In the genomic region with DNA sequence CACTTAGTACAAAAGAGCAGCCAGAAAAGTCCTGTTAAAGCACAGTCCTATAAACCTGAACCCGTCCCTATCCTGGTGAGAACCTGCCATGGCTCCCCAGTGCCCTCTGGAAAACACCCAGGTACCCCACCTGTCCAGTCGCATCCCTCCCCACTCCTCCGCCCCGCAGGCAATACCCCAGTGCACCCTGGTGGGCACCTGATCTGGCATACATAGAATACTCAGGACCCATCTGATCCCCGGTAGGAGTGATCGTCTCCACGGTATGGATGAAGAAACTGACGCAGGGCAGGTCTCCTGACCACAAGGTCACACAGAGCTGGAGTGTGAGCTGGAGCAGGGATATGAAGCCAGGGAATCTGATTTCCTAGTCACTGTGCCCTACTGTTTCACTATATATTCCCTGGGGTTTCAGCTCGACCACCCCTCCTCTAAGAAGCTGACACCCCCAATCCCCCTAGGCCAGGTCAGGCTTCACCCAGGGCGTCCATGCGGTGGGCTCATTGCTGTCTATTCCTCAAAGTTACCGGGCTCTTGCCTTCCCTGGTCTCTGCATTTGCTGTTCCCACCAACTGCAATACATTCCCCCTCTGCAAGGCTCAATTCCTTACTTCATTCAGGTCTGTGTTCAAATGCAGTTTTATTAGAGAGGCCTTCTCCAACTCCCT, we compare ENCODE assay signal across 6 cellular contexts. TPM values are rescaled to one million over a fixed set of nuclear protein-coding genes. Genes with fewer than 3 reads are reported as not detected.
DNase-seq lines count a peak whose midpoint lies in the region; ATAC-seq lines count a peak whose summit lies in the region.

No MANE protein-coding gene starts in this region.

- no peaks in the 10 kb centered on the region for H3K36me3 ChIP-seq in CD8-positive, alpha-beta memory T cell (ENCODE audit: insufficient read depth, low read length)

- POLR2A ChIA-PET in CD8-positive, alpha-beta memory T cell (lab: Charles Lee): interaction anchor here (0.9 to 2.4 kb wide), 7 partner anchors 12 to 1556 kb away, joined by 3 to 19 read pairs (median 9); a partner anchor contains a TSS

- H3K4me1 Mint-ChIP-seq in CD8-positive, alpha-beta memory T cell: peaks cover 39 to 56% (median 49%) of the 10 kb centered on the region in 3 donors
- peaks cover 20% of the 10 kb centered on the region for H3K4me1 Mint-ChIP-seq in memory B cell

- H3K27me3 ChIP-seq in CD8-positive, alpha-beta memory T cell (ENCODE audit: insufficient read depth, low read length, poor library complexity, severe bottlenecking): no peaks in the 10 kb centered on the region

- H3K27ac Mint-ChIP-seq in CD8-positive, alpha-beta memory T cell: peak overlapping the region; percentile 83 to 99 (median 97)
- H3K27ac Mint-ChIP-seq in activated naive CD4-positive, alpha-beta T cell treated with anti-CD3 and anti-CD28 coated beads, Interleukin-2, amount 50 U/mL, for 72 hours: peak overlapping the region; percentile 91 to 97
- peak overlapping the region; percentile 77 for H3K27ac Mint-ChIP-seq in memory B cell

- H3K27ac ChIP-seq in CD8-positive, alpha-beta memory T cell (ENCODE audit: low read depth, low read length): peak overlapping the region; percentile 83

- ATAC-seq in activated naive CD4-positive, alpha-beta T cell treated with anti-CD3 and anti-CD28 coated beads, Interleukin-2, amount 50 U/mL, for 72 hours: no peak
- ATAC-seq in memory B cell (ENCODE audit: low read depth): no peak

- peak in 2 of 5 donors; percentile 13 to 51 for DNase-seq in CD8-positive, alpha-beta memory T cell
- DNase-seq in activated naive CD4-positive, alpha-beta T cell treated with anti-CD3 and anti-CD28 coated beads, Interleukin-2, amount 50 U/mL, for 72 hours (ENCODE audit: low spot score in 2 of 2): no peak
- DNase-seq in memory B cell (ENCODE audit: low spot score in 2 of 2) (no peak), NCI-H510A (lab: John Stamatoyannopoulos, UW) (no peak), SIG-M5 treated with dmso at 0.1 percent for 504 hours (lab: John Stamatoyannopoulos, UW; ENCODE audit: unreplicated experiment) (no peak), KG1 (lab: John Stamatoyannopoulos, UW) (no peak)

- CTCF ChIA-PET in CD8-positive, alpha-beta memory T cell (lab: Charles Lee): interaction anchor here (1.0 to 5.9 kb wide), 5 partner anchors 12 to 81 kb away, joined by 4 to 45 read pairs (median 5); a partner anchor contains a TSS

- H3K27me3 Mint-ChIP-seq in CD8-positive, alpha-beta memory T cell: no peaks in the 10 kb centered on the region
- no peaks in the 10 kb centered on the region for H3K27me3 Mint-ChIP-seq in memory B cell

- peak overlapping the region; percentile 86 to 97 (median 95) for H3K4me3 Mint-ChIP-seq in CD8-positive, alpha-beta memory T cell
- peak overlapping the region; percentile 90 for H3K4me3 Mint-ChIP-seq in memory B cell

- peaks cover 0 to 39% (median 8%) of the 10 kb centered on the region in 3 donors for H3K36me3 Mint-ChIP-seq in CD8-positive, alpha-beta memory T cell
- peaks cover 22 to 50% of the 10 kb centered on the region in 2 donors for H3K36me3 Mint-ChIP-seq in activated naive CD4-positive, alpha-beta T cell treated with anti-CD3 and anti-CD28 coated beads, Interleukin-2, amount 50 U/mL, for 72 hours
- H3K36me3 Mint-ChIP-seq in memory B cell: peaks cover 16% of the 10 kb centered on the region

- no peaks in the 10 kb centered on the region for H3K9me3 Mint-ChIP-seq in CD8-positive, alpha-beta memory T cell
- no peaks in the 10 kb centered on the region for H3K9me3 Mint-ChIP-seq in activated naive CD4-positive, alpha-beta T cell treated with anti-CD3 and anti-CD28 coated beads, Interleukin-2, amount 50 U/mL, for 72 hours
- H3K9me3 Mint-ChIP-seq in memory B cell: no peaks in the 10 kb centered on the region

- H3K9me3 ChIP-seq in CD8-positive, alpha-beta memory T cell (ENCODE audit: low read length): no peaks in the 10 kb centered on the region

- H3K4me3 ChIP-seq in CD8-positive, alpha-beta memory T cell (ENCODE audit: low read length): peak overlapping the region; percentile 76

- H3K4me1 ChIP-seq in CD8-positive, alpha-beta memory T cell (ENCODE audit: insufficient read depth, low read length): peaks cover 24% of the 10 kb centered on the region

RNA-seq across cellular contexts. Expression of a gene that starts 12.6 kb away (rescaled TPM):
- 10 to 100 TPM; 25.2 to 30.4 TPM for total RNA-seq in CD8-positive, alpha-beta memory T cell
- polyA plus RNA-seq in CD8-positive, alpha-beta memory T cell: 21.1 TPM
- total RNA-seq in activated naive CD4-positive, alpha-beta T cell treated with anti-CD3 and anti-CD28 coated beads, Interleukin-2, amount 50 U/mL, for 72 hours: 10 to 100 TPM; 40.1 to 47.9 TPM

RNA-seq across cellular contexts. Expression of a gene that starts 15.1 kb away (rescaled TPM):
- not detected for total RNA-seq in CD8-positive, alpha-beta memory T cell
- polyA plus RNA-seq in CD8-positive, alpha-beta memory T cell: not detected
- under 1 TPM in 1 of 2 donors, not detected in 1; 0.48 TPM for total RNA-seq in activated naive CD4-positive, alpha-beta T cell treated with anti-CD3 and anti-CD28 coated beads, Interleukin-2, amount 50 U/mL, for 72 hours

RNA-seq across cellular contexts. Expression of a gene that starts 25.7 kb away (rescaled TPM):
- 10 to 100 TPM; 11.3 to 11.5 TPM for total RNA-seq in CD8-positive, alpha-beta memory T cell
- polyA plus RNA-seq in CD8-positive, alpha-beta memory T cell: 2.0 TPM
- total RNA-seq in activated naive CD4-positive, alpha-beta T cell treated with anti-CD3 and anti-CD28 coated beads, Interleukin-2, amount 50 U/mL, for 72 hours: 10 to 100 TPM; 21.0 to 30.6 TPM

RNA-seq across cellular contexts. Expression of a gene that starts 26.4 kb away (rescaled TPM):
- total RNA-seq in CD8-positive, alpha-beta memory T cell: 100 to 1,000 TPM; 738 to 747 TPM
- 1,016 TPM for polyA plus RNA-seq in CD8-positive, alpha-beta memory T cell
- 100 to 1,000 TPM; 755 to 839 TPM for total RNA-seq in activated naive CD4-positive, alpha-beta T cell treated with anti-CD3 and anti-CD28 coated beads, Interleukin-2, amount 50 U/mL, for 72 hours

RNA-seq across cellular contexts. Expression of a gene that starts 50.1 kb away (rescaled TPM):
- 1 to 10 TPM; 1.7 to 1.9 TPM for total RNA-seq in CD8-positive, alpha-beta memory T cell
- polyA plus RNA-seq in CD8-positive, alpha-beta memory T cell: 0.21 TPM
- 10 to 100 TPM in 1 of 2 donors, 1 to 10 TPM in 1; 7.0 to 15.7 TPM for total RNA-seq in activated naive CD4-positive, alpha-beta T cell treated with anti-CD3 and anti-CD28 coated beads, Interleukin-2, amount 50 U/mL, for 72 hours
